Comparison of ENCODE assay signal across 8 cellular contexts in the genomic region with DNA sequence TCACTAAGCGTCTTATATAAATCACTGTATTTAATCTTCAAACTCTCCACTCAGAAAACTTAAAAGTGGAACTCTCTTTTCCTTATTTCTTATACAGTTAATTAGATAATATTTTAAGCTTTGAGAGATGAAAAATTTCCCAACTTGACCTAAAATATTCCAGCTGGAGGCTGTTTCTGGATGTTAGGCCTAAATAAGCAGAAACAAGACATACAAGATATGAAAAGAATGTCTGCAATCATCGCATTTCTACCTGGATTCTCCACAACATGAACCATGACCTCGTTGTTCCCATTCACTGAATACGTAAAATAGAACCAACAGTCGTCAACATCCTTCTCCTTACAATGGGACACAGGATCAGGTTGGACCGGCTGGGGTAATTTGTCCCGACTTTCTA. TPM values are rescaled to one million over a fixed set of nuclear protein-coding genes. Genes with fewer than 3 reads are reported as not detected.
DNase-seq lines count a peak whose midpoint lies in the region; ATAC-seq, FAIRE-seq and TF ChIP-seq lines count a peak whose summit lies in the region.
"Not testable (repeated sequence)": the region's sequence is repeated elsewhere in the genome, so short reads cannot be mapped to it uniquely, and the experiment has no call there.

No MANE protein-coding gene starts in this region.

- FAIRE-seq in A549 (lab: Jason Lieb, UNC): peak; percentile 82

- H3K18ac ChIP-seq in IMR-90 (ENCODE audit: low read depth, low read length): not testable (repeated sequence)

- CTCF ChIA-PET in A549 (lab: Yijun Ruan, JAX): interaction anchor here (1.2 kb wide), 1 partner anchor 99 kb away, joined by 3 read pairs; no protein-coding TSS in a partner anchor
- CTCF ChIA-PET in IMR-90 (lab: Yijun Ruan, JAX): interaction anchor here (0.8 to 1.1 kb wide), 2 partner anchors 17 to 99 kb away, joined by 3 read pairs; no protein-coding TSS in a partner anchor
- CTCF ChIA-PET in WTC11 (lab: Charles Lee): not testable (repeated sequence)

- H3K9ac ChIP-seq in GM23248; IMR-90 (ENCODE audit: low read depth, low read length); smooth muscle cell (ENCODE audit: low read depth): not testable (repeated sequence)

- not testable (repeated sequence) for H4K91ac ChIP-seq in IMR-90 (ENCODE audit: insufficient read depth, low read depth, low read length)

- H2AFZ ChIP-seq in GM23248; IMR-90 (replicated peaks; ENCODE audit: low read length, poor library complexity); hepatocyte; smooth muscle cell (ENCODE audit: low read depth): not testable (repeated sequence)

- peaks cover 86% of the 10 kb centered on the region for H3K4me1 ChIP-seq in A549
- peaks cover 13% of the 10 kb centered on the region for H3K4me1 ChIP-seq in GM23248 (ENCODE audit: insufficient read depth)
- H3K4me1 ChIP-seq in IMR-90 (ENCODE audit: control insufficient read depth, insufficient read depth, low read length); hepatocyte (ENCODE audit: insufficient read depth); smooth muscle cell (ENCODE audit: low read depth): not testable (repeated sequence)

- H3K79me2 ChIP-seq in GM23248 (ENCODE audit: insufficient read depth) (peaks cover 100% of the 10 kb centered on the region), hepatocyte (peaks cover 15% of the 10 kb centered on the region), smooth muscle cell (ENCODE audit: low read depth) (peaks cover 73% of the 10 kb centered on the region)

- POLR2A ChIA-PET in A549 (lab: Yijun Ruan, JAX); IMR-90 (lab: Charles Lee; ENCODE audit: unreplicated experiment); WTC11 (lab: Charles Lee): not testable (repeated sequence)

- not testable (repeated sequence) for H3K9me2 ChIP-seq in GM23248 (ENCODE audit: insufficient read depth); hepatocyte (replicated peaks; ENCODE audit: insufficient read depth)

- TF ChIP-seq POLR2A in A549 (IDR thresholded peaks at IDR 0.05; ENCODE audit: low read length); IMR-90 (IDR thresholded peaks at IDR 0.05; ENCODE audit: low read depth, low read length): not testable (repeated sequence)

- H3K4me2 ChIP-seq in A549; GM23248 (ENCODE audit: unreplicated experiment); IMR-90 (ENCODE audit: low read depth, low read length); hepatocyte; smooth muscle cell: not testable (repeated sequence)

- not testable (repeated sequence) for H3K9me1 ChIP-seq in IMR-90 (ENCODE audit: insufficient read depth, low read length)

- H3K56ac ChIP-seq in IMR-90 (ENCODE audit: extremely low read depth, insufficient read depth, low read length): not testable (repeated sequence)

- not testable (repeated sequence) for H3K9me3 ChIP-seq in A549; GM23248 (ENCODE audit: low read depth); IMR-90 (ENCODE audit: control insufficient read depth, insufficient read depth, low read length); hepatocyte (ENCODE audit: low read depth); smooth muscle cell (replicated peaks; ENCODE audit: low read depth)

- H2AK9ac ChIP-seq in IMR-90 (replicated peaks; ENCODE audit: low read depth, low read length, poor library complexity): not testable (repeated sequence)

- dilution Hi-C loops in IMR-90 (cut with HindIII; ENCODE audit: low sequenced_read_pairs, unreplicated experiment): not testable (repeated sequence)

- WGBS in A549 (ENCODE audit: missing lambda C conversion rate): 73% methylated on average over 7 of the region's 7 CpGs
- WGBS in GM23248 (ENCODE audit: low coverage in 1 of 2, low lambda C conversion rate in 2 of 2, missing lambda C conversion rate in 2 of 2), 2 experiments: 88 to 90% methylated on average over 5 to 7 of the region's 7 CpGs
- WGBS in IMR-90 (ENCODE audit: extremely low coverage in 2 of 2, insufficient read length in 1 of 2), 2 experiments: no CpG with 5 or more reads among the region's 7 CpGs
- WGBS in hepatocyte (ENCODE audit: low lambda C conversion rate, missing lambda C conversion rate): 75% methylated on average over 7 of the region's 7 CpGs
- WGBS in smooth muscle cell (ENCODE audit: low lambda C conversion rate): 76% methylated on average over 7 of the region's 7 CpGs

- intact Hi-C loops in IMR-90 (cut with micrococcal nuclease): not testable (repeated sequence)

- not testable (repeated sequence) for H3K4me3 Mint-ChIP-seq in WTC11; chondrocyte (ENCODE audit: unreplicated experiment); mesothelial cell of epicardium

- not testable (repeated sequence) for H3K4me3 ChIP-seq in A549; GM23248; IMR-90 (ENCODE audit: insufficient read depth, low read depth, low read length); hepatocyte; smooth muscle cell

- H3K27ac ChIP-seq in A549; IMR-90 (ENCODE audit: insufficient read depth, low read length): not testable (repeated sequence)
- H3K27ac ChIP-seq in GM23248: 0 out of 2 replicates have a peak overlapping the region, but pooled peaks have one; percentile 38
- peak overlapping the region; percentile 6 for H3K27ac ChIP-seq in hepatocyte
- H3K27ac ChIP-seq in smooth muscle cell (ENCODE audit: low read depth): peak overlapping the region; percentile 47

- H2BK20ac ChIP-seq in IMR-90 (ENCODE audit: low read depth, low read length): not testable (repeated sequence)

- not testable (repeated sequence) for H3K9me3 Mint-ChIP-seq in WTC11; chondrocyte (ENCODE audit: low read depth)
- peaks cover 14% of the 10 kb centered on the region for H3K9me3 Mint-ChIP-seq in mesothelial cell of epicardium

- BruUV-seq in IMR-90 (replicated peaks; lab: Mats Ljungman, UMichigan): not testable (repeated sequence)

- not testable (repeated sequence) for H3K14ac ChIP-seq in IMR-90 (replicated peaks; ENCODE audit: low read depth, low read length)

- not testable (repeated sequence) for H2AK5ac ChIP-seq in IMR-90 (ENCODE audit: low read depth, low read length)

- TF ChIP-seq CTCF in A549 (IDR thresholded peaks at IDR 0.05); IMR-90 (conservative IDR thresholded peaks at IDR 0.05; ENCODE audit: low read depth, low read length); WTC11 (IDR thresholded peaks at IDR 0.05); chondrocyte (IDR thresholded peaks at IDR 0.05); hepatocyte (IDR thresholded peaks at IDR 0.05; ENCODE audit: poor library complexity); mesothelial cell of epicardium (IDR thresholded peaks at IDR 0.05; ENCODE audit: unreplicated experiment); smooth muscle cell (IDR thresholded peaks at IDR 0.05; ENCODE audit: borderline replicate concordance, insufficient read depth, poor library complexity, severe bottlenecking): not testable (repeated sequence)

- 0 out of 2 replicates have a peak overlapping the region, but pooled peaks have one; percentile 59 for H3K27ac Mint-ChIP-seq in WTC11
- H3K27ac Mint-ChIP-seq in chondrocyte (ENCODE audit: unreplicated experiment): peak overlapping the region; percentile 12
- H3K27ac Mint-ChIP-seq in mesothelial cell of epicardium: peak overlapping the region; percentile 91

- H4K20me1 ChIP-seq in GM23248 (ENCODE audit: insufficient read depth); hepatocyte (ENCODE audit: insufficient read depth, poor library complexity, severe bottlenecking): not testable (repeated sequence)
- H4K20me1 ChIP-seq in IMR-90 (ENCODE audit: insufficient read depth, low read length): peaks cover 39% of the 10 kb centered on the region; the same call in 1 of the 2 replicates
- H4K20me1 ChIP-seq in smooth muscle cell (ENCODE audit: low read depth): peaks cover 79% of the 10 kb centered on the region

- not testable (repeated sequence) for H2BK120ac ChIP-seq in IMR-90 (ENCODE audit: low read depth, low read length)

- not testable (repeated sequence) for H3K4me1 Mint-ChIP-seq in WTC11
- peaks cover 16% of the 10 kb centered on the region for H3K4me1 Mint-ChIP-seq in chondrocyte (ENCODE audit: low read depth)
- peaks cover 19% of the 10 kb centered on the region for H3K4me1 Mint-ChIP-seq in mesothelial cell of epicardium

- not testable (repeated sequence) for H4K5ac ChIP-seq in IMR-90 (ENCODE audit: low read depth, low read length)

- not testable (repeated sequence) for H2BK15ac ChIP-seq in IMR-90 (ENCODE audit: low read depth, low read length)

- ATAC-seq in A549; IMR-90 (ENCODE audit: low read depth); WTC11: not testable (repeated sequence)

- not testable (repeated sequence) for H4K8ac ChIP-seq in IMR-90 (ENCODE audit: low read depth in 2 of 2, low read length in 2 of 2)

- not testable (repeated sequence) for H3K4ac ChIP-seq in IMR-90 (ENCODE audit: low read depth, low read length)

- H3K27me3 ChIP-seq in GM23248 (replicated peaks; ENCODE audit: insufficient read depth); IMR-90 (ENCODE audit: control insufficient read depth, insufficient read depth, low read length); hepatocyte; smooth muscle cell (ENCODE audit: low read depth): not testable (repeated sequence)

- H3K36me3 ChIP-seq in GM23248 (ENCODE audit: low read depth) (peaks cover 88% of the 10 kb centered on the region), IMR-90 (ENCODE audit: control insufficient read depth, insufficient read depth, low read length) (peaks cover 48% of the 10 kb centered on the region), smooth muscle cell (ENCODE audit: low read depth) (peaks cover 38% of the 10 kb centered on the region)
- not testable (repeated sequence) for H3K36me3 ChIP-seq in hepatocyte (replicated peaks; ENCODE audit: insufficient read depth, low read depth)

- H3K23ac ChIP-seq in IMR-90 (ENCODE audit: low read depth, low read length): not testable (repeated sequence)

- not testable (repeated sequence) for TF ChIP-seq RAD21 in A549 (conservative IDR thresholded peaks at IDR 0.05 in 1 of 2, IDR thresholded peaks at IDR 0.05 in 1 of 2); IMR-90 (IDR thresholded peaks at IDR 0.05; ENCODE audit: low read length)

- H2BK5ac ChIP-seq in IMR-90 (ENCODE audit: low read depth, low read length, poor library complexity, severe bottlenecking): peak overlapping the region; percentile 33

- H3K27me3 Mint-ChIP-seq in WTC11 (ENCODE audit: low read depth); chondrocyte (ENCODE audit: low read depth); mesothelial cell of epicardium (ENCODE audit: low read depth): not testable (repeated sequence)

- H3F3A ChIP-seq in GM23248 (ENCODE audit: insufficient read depth): peaks cover 89% of the 10 kb centered on the region
- peaks cover 15% of the 10 kb centered on the region for H3F3A ChIP-seq in smooth muscle cell (ENCODE audit: low read depth)

- not testable (repeated sequence) for DNase-seq in A549 (ENCODE audit: low read depth in 1 of 2, low spot score in 1 of 2); GM23248; IMR-90; WTC11 (ENCODE audit: low spot score); chondrocyte (ENCODE audit: low spot score); hepatocyte (ENCODE audit: low spot score); mesothelial cell of epicardium (ENCODE audit: low spot score in 2 of 2, unreplicated experiment in 2 of 2); smooth muscle cell (lab: John Stamatoyannopoulos, UW; ENCODE audit: unreplicated experiment)

- in situ Hi-C loops in GM23248 (cut with MboI); IMR-90 (cut with MboI; ENCODE audit: low sequenced_read_pairs): not testable (repeated sequence)

- TF ChIP-seq EP300 in A549 (IDR thresholded peaks at IDR 0.05): not testable (repeated sequence)

- H3K79me1 ChIP-seq in IMR-90 (ENCODE audit: low read depth in 1 of 2, low read length in 2 of 2): peaks cover 25 to 48% of the 10 kb centered on the region in 2 experiments

- H3K36me3 Mint-ChIP-seq in WTC11: peaks cover 78% of the 10 kb centered on the region
- peaks cover 41% of the 10 kb centered on the region for H3K36me3 Mint-ChIP-seq in chondrocyte (ENCODE audit: low read depth)
- peaks cover 45% of the 10 kb centered on the region for H3K36me3 Mint-ChIP-seq in mesothelial cell of epicardium

RNA-seq across cellular contexts. Expression of gene ITGB1, which starts 48.1 kb away (rescaled TPM):
- polyA plus RNA-seq in A549 (2011; rRNA removed): 1,667 and 2,408 TPM in 2 replicates
- 320 and 370 TPM in 2 replicates for polyA plus RNA-seq in A549 (2012; cell fraction: cytosol; rRNA removed)
- 214 and 381 TPM in 2 replicates for polyA plus RNA-seq in A549 (2012; cell fraction: nucleus; rRNA removed)
- 1,270 to 1,281 TPM (median 1,270 TPM) in 3 replicates for polyA plus RNA-seq in A549 (2017; fragmentation: RNase III; extraction: RNeasy Plus Mini Kit Qiagen cat#74134 plus additional on column Dnase treatment)
- 799 and 821 TPM in 2 replicates for polyA minus RNA-seq in A549 (2011; rRNA and poly(A)+ RNA removed)
- total RNA-seq in GM23248 (2014; rRNA removed; shearing (Covaris generic)): 5,235 and 7,382 TPM in 2 replicates
- 3,297 and 3,318 TPM in 2 replicates for polyA plus RNA-seq in GM23248 (2016; fragmentation: Nextera tagmentation; extraction: Ambion mirVana)
- total RNA-seq in IMR-90 (2012; rRNA removed): 1,331 and 2,388 TPM in 2 replicates
- polyA plus RNA-seq in IMR-90 (2012; rRNA removed): 1,631 and 2,066 TPM in 2 replicates
- polyA plus RNA-seq in IMR-90 (2012; cell fraction: cytosol; rRNA removed): 248 and 281 TPM in 2 replicates
- 53.9 and 506 TPM in 2 replicates for polyA plus RNA-seq in IMR-90 (2012; cell fraction: nucleus; rRNA removed; ENCODE audit: low replicate concordance)
- total RNA-seq in WTC11 (2021): 317 to 344 TPM (median 321 TPM) in 3 replicates
- 951 to 1,280 TPM (median 1,183 TPM) in 3 replicates for total RNA-seq in chondrocyte
- 552 and 564 TPM in 2 replicates for total RNA-seq in hepatocyte
- polyA plus RNA-seq in hepatocyte: 291 and 292 TPM in 2 replicates
- total RNA-seq in mesothelial cell of epicardium: 294 to 307 TPM (median 307 TPM) in 3 replicates
- total RNA-seq in smooth muscle cell: 2,267 and 2,867 TPM in 2 replicates
- 674 and 859 TPM in 2 replicates for polyA plus RNA-seq in smooth muscle cell

Comparison
In these comparisons a context has a peak if more than half of its experiments do, and no peak if none do; other contexts are left out.
1. H3K27ac Mint-ChIP-seq: peak in every context shown above with its lines; median percentile 91 in mesothelial cell of epicardium; 59 in WTC11; 12 in chondrocyte.